In genomic region chr17:75168998-75169397, GRCh38 we compare ENCODE assay signal across 21 cellular contexts. TPM values are rescaled to one million over a fixed set of nuclear protein-coding genes. Genes with fewer than 3 reads are reported as not detected.
DNase-seq lines count a peak whose midpoint lies in the region; ATAC-seq and TF ChIP-seq lines count a peak whose summit lies in the region.
"Had no signal": no experiment of that assay in that cellular context is flagged by ENCODE, and none has a peak within 500 bp of the region (broad histone marks: within the 10 kb centered on the region; RNA-seq: fewer than 3 reads in every experiment).

No MANE protein-coding gene starts in this region.

- no peak overlapping the region for H3K27ac Mint-ChIP-seq in CD4-positive, CD25-positive, alpha-beta regulatory T cell
- no peak overlapping the region for H3K27ac Mint-ChIP-seq in GM23338
- H3K27ac Mint-ChIP-seq: H9 had no signal

- no peak overlapping the region for H2AK5ac ChIP-seq in mesenchymal stem cell (ENCODE audit: low read length, severe bottlenecking)

- peak overlapping the region; percentile 6 for H3K27ac ChIP-seq in CD4-positive, CD25-positive, alpha-beta regulatory T cell (ENCODE audit: insufficient read depth, low read length, poor library complexity, severe bottlenecking)
- H3K27ac ChIP-seq in GM23338 (ENCODE audit: low read depth) (0 out of 2 replicates have a peak overlapping the region, but pooled peaks have one; percentile 52), mesenchymal stem cell (ENCODE audit: low read length, poor library complexity, severe bottlenecking) (no peak overlapping the region)
- H3K27ac ChIP-seq: BLaER1, SK-N-MC had no signal

- H3K79me1 ChIP-seq in mesenchymal stem cell (replicated peaks; ENCODE audit: low read length, poor library complexity, severe bottlenecking): peaks cover 17% of the 10 kb centered on the region

- H2BK5ac ChIP-seq in mesenchymal stem cell (ENCODE audit: low read depth, low read length, poor library complexity, severe bottlenecking): no peak overlapping the region

- H3K36me3 ChIP-seq in CD4-positive, CD25-positive, alpha-beta regulatory T cell (ENCODE audit: control insufficient read depth, insufficient read depth, low read length): peaks cover 40% of the 10 kb centered on the region
- H3K36me3 ChIP-seq in GM23338 (ENCODE audit: insufficient read depth) (peaks cover 55% of the 10 kb centered on the region), mesenchymal stem cell (ENCODE audit: control insufficient read depth in 1 of 2, insufficient read depth in 2 of 2, low read depth in 1 of 2, low read length in 2 of 2) (peaks cover 59 to 69% of the 10 kb centered on the region in 2 experiments)

- no peak overlapping the region for H2BK15ac ChIP-seq in mesenchymal stem cell (ENCODE audit: low read depth, poor library complexity, severe bottlenecking)

- no peak overlapping the region for H3K4me3 Mint-ChIP-seq in CD4-positive, CD25-positive, alpha-beta regulatory T cell
- no peak overlapping the region for H3K4me3 Mint-ChIP-seq in GM23338
- H3K4me3 Mint-ChIP-seq: H9 had no signal

- H3K79me2 ChIP-seq in GM23338 (replicated peaks; ENCODE audit: insufficient read depth): peaks cover 53% of the 10 kb centered on the region

- no peak overlapping the region for H2BK12ac ChIP-seq in mesenchymal stem cell (ENCODE audit: low read length in 2 of 2)

- H3K27me3 Mint-ChIP-seq in CD4-positive, CD25-positive, alpha-beta regulatory T cell: no peaks in the 10 kb centered on the region
- peaks cover 15% of the 10 kb centered on the region for H3K27me3 Mint-ChIP-seq in GM23338 (ENCODE audit: insufficient read depth, low read depth, poor library complexity)
- H3K27me3 Mint-ChIP-seq: CD4-positive, alpha-beta memory T cell had no signal

- no peak for ATAC-seq in CD4-positive, CD25-positive, alpha-beta regulatory T cell (ENCODE audit: low read depth in 2 of 2)
- ATAC-seq in GM23338 (no peak), GM19324 (IDR thresholded peaks at IDR 0.05; ENCODE audit: low FRiP score, unreplicated experiment) (no peak)

- H3K18ac ChIP-seq in mesenchymal stem cell (ENCODE audit: low read depth in 1 of 2, low read length in 2 of 2): no peak overlapping the region

- H3K4me2 ChIP-seq in GM23338 (no peak overlapping the region), mesenchymal stem cell (ENCODE audit: low read length, poor library complexity, severe bottlenecking) (no peak overlapping the region)
- H3K4me2 ChIP-seq: BLaER1 had no signal

- H3K9ac ChIP-seq in mesenchymal stem cell (ENCODE audit: low read length): no peak overlapping the region
- H3K9ac ChIP-seq: BLaER1 had no signal

- H2BK120ac ChIP-seq in mesenchymal stem cell (ENCODE audit: low read depth, low read length): no peak overlapping the region

- H3F3A ChIP-seq in GM23338 (replicated peaks; ENCODE audit: low read depth): peaks cover 53% of the 10 kb centered on the region

- 100% methylated on average over 3 of the region's 4 CpGs for WGBS in mesenchymal stem cell

- peak overlapping the region; percentile 60 for H4K8ac ChIP-seq in mesenchymal stem cell (ENCODE audit: low read length)

- H3K9me2 ChIP-seq in GM23338 (ENCODE audit: insufficient read depth): no peaks in the 10 kb centered on the region

- no peak overlapping the region for H4K91ac ChIP-seq in mesenchymal stem cell (ENCODE audit: low read length)

- H3K4me1 ChIP-seq in CD4-positive, CD25-positive, alpha-beta regulatory T cell (ENCODE audit: control insufficient read depth, insufficient read depth, low read length, poor library complexity, severe bottlenecking): peaks cover 15% of the 10 kb centered on the region
- H3K4me1 ChIP-seq in GM23338 (ENCODE audit: insufficient read depth): no peaks in the 10 kb centered on the region
- no peaks in the 10 kb centered on the region for H3K4me1 ChIP-seq in mesenchymal stem cell (ENCODE audit: control insufficient read depth, insufficient read depth, low read depth, low read length)
- H3K4me1 ChIP-seq: BLaER1, Caco-2 had no signal

- no peak overlapping the region for H3K23ac ChIP-seq in mesenchymal stem cell (ENCODE audit: low read length in 2 of 2)

- H3K4me3 ChIP-seq in CD4-positive, CD25-positive, alpha-beta regulatory T cell (ENCODE audit: low read depth, low read length): no peak overlapping the region
- H3K4me3 ChIP-seq in GM23338 (no peak overlapping the region), mesenchymal stem cell (ENCODE audit: insufficient read depth in 1 of 2, low read depth in 1 of 2, low read length in 2 of 2) (no peak overlapping the region)
- H3K4me3 ChIP-seq: BLaER1, SK-N-MC had no signal

- peaks cover 36% of the 10 kb centered on the region for H4K20me1 ChIP-seq in GM23338 (replicated peaks; ENCODE audit: insufficient read depth)

- H3K4ac ChIP-seq in mesenchymal stem cell (ENCODE audit: low read depth in 1 of 2, low read length in 2 of 2): no peak overlapping the region

- DNase-seq in CD4-positive, CD25-positive, alpha-beta regulatory T cell: no peak
- no peak for DNase-seq in GM23338 (ENCODE audit: low spot score)
- DNase-seq in mesenchymal stem cell: no peak
- DNase-seq in stimulated activated CD4-positive, alpha-beta T cell treated with anti-CD3 and anti-CD28 coated beads, Interleukin-4, amount 100 ng/mL, for 4 hours: no peak
- DNase-seq: Caco-2; CD4-positive, alpha-beta memory T cell; DMS 273 treated with DMSO at 0.1 percent for 48 hours; DMS79 treated with DMSO at 0.1 percent for 48 hours; H9; KBM-7; MM.1S; NCI-H1048; NCI-H1417 treated with DMSO at 0.1 percent for 48 hours; NCI-H187; NCI-H2107; NCI-H446 treated with DMSO at 0.1 percent for 48 hours; NCI-H526 treated with DMSO at 0.1 percent for 48 hours; SHP77 treated with DMSO at 0.1 percent for 48 hours had no signal

- H2AFZ ChIP-seq in GM23338: no peak overlapping the region
- no peak overlapping the region for H2AFZ ChIP-seq in mesenchymal stem cell (ENCODE audit: low read depth, low read length)

- H3K36me3 Mint-ChIP-seq in CD4-positive, CD25-positive, alpha-beta regulatory T cell: peaks cover 21% of the 10 kb centered on the region
- peaks cover 85% of the 10 kb centered on the region for H3K36me3 Mint-ChIP-seq in GM23338 (ENCODE audit: low read depth)

- H3K9me3 ChIP-seq in CD4-positive, CD25-positive, alpha-beta regulatory T cell (ENCODE audit: control insufficient read depth in 2 of 2, low read length in 2 of 2): no peaks in the 10 kb centered on the region
- H3K9me3 ChIP-seq in mesenchymal stem cell (ENCODE audit: control insufficient read depth, low read length): no peaks in the 10 kb centered on the region
- H3K9me3 ChIP-seq: BLaER1, Caco-2 had no signal

- peaks cover 6 to 19% (median 13%) of the 10 kb centered on the region in 4 donors for H3K4me1 Mint-ChIP-seq in CD4-positive, CD25-positive, alpha-beta regulatory T cell
- peaks cover 7% of the 10 kb centered on the region; the same call in 1 of the 3 replicates for H3K4me1 Mint-ChIP-seq in GM23338

- H3K9me3 Mint-ChIP-seq in CD4-positive, CD25-positive, alpha-beta regulatory T cell: no peaks in the 10 kb centered on the region
- H3K9me3 Mint-ChIP-seq in GM23338: no peaks in the 10 kb centered on the region; the same call in 2 of the 3 replicates
- H3K9me3 Mint-ChIP-seq: CD4-positive, alpha-beta memory T cell; H9 had no signal

- H3K27me3 ChIP-seq in CD4-positive, CD25-positive, alpha-beta regulatory T cell (ENCODE audit: control insufficient read depth, insufficient read depth, low read length): no peaks in the 10 kb centered on the region
- H3K27me3 ChIP-seq in GM23338 (ENCODE audit: insufficient read depth) (no peaks in the 10 kb centered on the region), mesenchymal stem cell (ENCODE audit: control insufficient read depth in 1 of 2, insufficient read depth in 1 of 2, low read length in 2 of 2) (no peaks in the 10 kb centered on the region)
- H3K27me3 ChIP-seq: BLaER1 had no signal

- H3K14ac ChIP-seq in mesenchymal stem cell (ENCODE audit: low read length in 2 of 2): no peak overlapping the region

- TF ChIP-seq CTCF in GM23338 (conservative IDR thresholded peaks at IDR 0.05; ENCODE audit: low read depth in 2 of 2): no peak

TF ChIP-seq in GM23338, 12 proteins besides CTCF, POLR2A, EP300 and RAD21 (continues in another document):
- TF ChIP-seq NANOG (IDR thresholded peaks at IDR 0.05; ENCODE audit: borderline replicate concordance): no peak
- TF ChIP-seq ZNF331 (CRISPR knock-in tag; IDR thresholded peaks at IDR 0.05; ENCODE audit: low read depth): no peak
- no peak for TF ChIP-seq EZH2 (IDR thresholded peaks at IDR 0.05; ENCODE audit: low read depth, unreplicated experiment)
- no peak for TF ChIP-seq POLR2AphosphoS5 (IDR thresholded peaks at IDR 0.05; ENCODE audit: low read depth)

RNA-seq across cellular contexts. Expression of gene SUMO2, which starts 13.8 kb away (rescaled TPM):
- 318 TPM for total RNA-seq in CD4-positive, CD25-positive, alpha-beta regulatory T cell
- polyA plus RNA-seq in CD4-positive, CD25-positive, alpha-beta regulatory T cell: 100 to 1,000 TPM; 416 to 660 (median 495) TPM
- total RNA-seq in GM23338 (2014; rRNA removed; shearing (Covaris generic)): 133 and 139 TPM in 2 replicates
- polyA plus RNA-seq in GM23338 (2016; fragmentation: Nextera tagmentation; extraction: Ambion mirVana): 784 and 890 TPM in 2 replicates
- 170 TPM for polyA plus RNA-seq in mesenchymal stem cell (2013, experiment 1 of 2)
- 170 TPM for polyA plus RNA-seq in mesenchymal stem cell (2013, experiment 2 of 2)

RNA-seq across cellular contexts. Expression of gene JPT1, which starts 14.7 kb away (rescaled TPM):
- total RNA-seq in CD4-positive, CD25-positive, alpha-beta regulatory T cell: 70.9 TPM
- polyA plus RNA-seq in CD4-positive, CD25-positive, alpha-beta regulatory T cell: 100 to 1,000 TPM; 143 to 231 (median 192) TPM
- total RNA-seq in GM23338 (2014; rRNA removed; shearing (Covaris generic)): 249 and 278 TPM in 2 replicates
- polyA plus RNA-seq in GM23338 (2016; fragmentation: Nextera tagmentation; extraction: Ambion mirVana): 903 and 929 TPM in 2 replicates
- polyA plus RNA-seq in mesenchymal stem cell (2013, experiment 1 of 2): 284 TPM
- polyA plus RNA-seq in mesenchymal stem cell (2013, experiment 2 of 2): 299 TPM

RNA-seq across cellular contexts. Expression of gene NUP85, which starts 36.5 kb away (rescaled TPM):
- 79.5 TPM for total RNA-seq in CD4-positive, CD25-positive, alpha-beta regulatory T cell
- polyA plus RNA-seq in CD4-positive, CD25-positive, alpha-beta regulatory T cell: 10 to 100 TPM; 31.1 to 60.7 (median 44.3) TPM
- 57.2 and 59.4 TPM in 2 replicates for total RNA-seq in GM23338 (2014; rRNA removed; shearing (Covaris generic))
- 114 and 116 TPM in 2 replicates for polyA plus RNA-seq in GM23338 (2016; fragmentation: Nextera tagmentation; extraction: Ambion mirVana)
- polyA plus RNA-seq in mesenchymal stem cell (2013, experiment 1 of 2): 24.1 TPM
- 21.9 TPM for polyA plus RNA-seq in mesenchymal stem cell (2013, experiment 2 of 2)

RNA-seq across cellular contexts. Expression of gene NT5C, which starts 37.5 kb away (rescaled TPM):
- 31.6 TPM for total RNA-seq in CD4-positive, CD25-positive, alpha-beta regulatory T cell
- polyA plus RNA-seq in CD4-positive, CD25-positive, alpha-beta regulatory T cell: 10 to 100 TPM; 55.4 to 66.9 (median 57.2) TPM
- 91.7 and 122 TPM in 2 replicates for total RNA-seq in GM23338 (2014; rRNA removed; shearing (Covaris generic))
- 120 and 134 TPM in 2 replicates for polyA plus RNA-seq in GM23338 (2016; fragmentation: Nextera tagmentation; extraction: Ambion mirVana)
- 52.5 TPM for polyA plus RNA-seq in mesenchymal stem cell (2013, experiment 1 of 2)
- 56.2 TPM for polyA plus RNA-seq in mesenchymal stem cell (2013, experiment 2 of 2)

RNA-seq across cellular contexts. Expression of gene ARMC7, which starts 59.2 kb away (rescaled TPM):
- 12.8 TPM for total RNA-seq in CD4-positive, CD25-positive, alpha-beta regulatory T cell
- 1 to 10 TPM; 3.1 to 4.6 (median 4.2) TPM for polyA plus RNA-seq in CD4-positive, CD25-positive, alpha-beta regulatory T cell
- 4.5 and 5.6 TPM in 2 replicates for total RNA-seq in GM23338 (2014; rRNA removed; shearing (Covaris generic))
- polyA plus RNA-seq in GM23338 (2016; fragmentation: Nextera tagmentation; extraction: Ambion mirVana): 6.3 and 8.4 TPM in 2 replicates
- 6.8 TPM for polyA plus RNA-seq in mesenchymal stem cell (2013, experiment 1 of 2)
- 6.8 TPM for polyA plus RNA-seq in mesenchymal stem cell (2013, experiment 2 of 2)
